Comparison of ENCODE assay signal across 1 cellular context in the genomic region with DNA sequence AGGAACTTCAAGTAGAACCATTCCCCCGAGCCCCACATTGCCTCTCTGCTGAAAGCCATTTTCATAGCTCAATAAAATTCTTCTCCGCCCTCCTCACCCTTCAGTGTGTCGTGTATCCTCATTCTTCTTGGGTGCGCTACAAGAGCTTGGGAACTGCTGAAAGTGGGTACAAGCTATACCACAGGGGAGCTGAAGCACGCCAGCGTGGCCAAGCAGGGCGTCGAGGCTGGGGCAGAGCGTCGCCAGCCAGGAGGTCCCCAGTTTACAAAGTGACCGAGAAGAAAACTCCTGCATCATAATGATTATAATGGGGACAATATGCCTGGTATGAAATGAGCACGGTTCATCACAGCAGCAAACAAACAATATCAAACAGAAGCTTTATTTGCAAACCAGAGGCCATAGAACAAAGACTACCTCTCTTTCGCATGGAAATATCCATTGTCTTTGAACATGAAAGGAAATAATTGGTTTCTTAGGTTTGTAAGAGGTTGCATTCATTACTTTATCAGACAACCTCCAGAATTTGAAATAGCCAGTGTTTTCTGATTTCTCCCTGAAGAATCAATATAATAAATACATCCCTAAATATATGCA.
TF ChIP-seq lines count a peak whose summit lies in the region.

No MANE protein-coding gene starts in this region.

TF ChIP-seq in HepG2, 621 proteins besides CTCF, POLR2A, EP300 and RAD21:
- no peak for TF ChIP-seq NKX3-1 (CRISPR knock-in tag; IDR thresholded peaks at IDR 0.05)
- peak; percentile 52; the same call in 1 of the 2 replicates for TF ChIP-seq SOX5 (CRISPR knock-in tag; IDR thresholded peaks at IDR 0.05; ENCODE audit: borderline replicate concordance)
- TF ChIP-seq SOX13 (IDR thresholded peaks at IDR 0.05): no peak
- TF ChIP-seq SOX13 (CRISPR knock-in tag; conservative IDR thresholded peaks at IDR 0.05 in 1 of 2, IDR thresholded peaks at IDR 0.05 in 1 of 2): peak in 1 of 2 experiments; percentile 67; a peak in 1 of 4 replicates
- no peak for TF ChIP-seq TIGD3 (CRISPR knock-in tag; IDR thresholded peaks at IDR 0.05; ENCODE audit: borderline replicate concordance)
- TF ChIP-seq, protein P1, sequence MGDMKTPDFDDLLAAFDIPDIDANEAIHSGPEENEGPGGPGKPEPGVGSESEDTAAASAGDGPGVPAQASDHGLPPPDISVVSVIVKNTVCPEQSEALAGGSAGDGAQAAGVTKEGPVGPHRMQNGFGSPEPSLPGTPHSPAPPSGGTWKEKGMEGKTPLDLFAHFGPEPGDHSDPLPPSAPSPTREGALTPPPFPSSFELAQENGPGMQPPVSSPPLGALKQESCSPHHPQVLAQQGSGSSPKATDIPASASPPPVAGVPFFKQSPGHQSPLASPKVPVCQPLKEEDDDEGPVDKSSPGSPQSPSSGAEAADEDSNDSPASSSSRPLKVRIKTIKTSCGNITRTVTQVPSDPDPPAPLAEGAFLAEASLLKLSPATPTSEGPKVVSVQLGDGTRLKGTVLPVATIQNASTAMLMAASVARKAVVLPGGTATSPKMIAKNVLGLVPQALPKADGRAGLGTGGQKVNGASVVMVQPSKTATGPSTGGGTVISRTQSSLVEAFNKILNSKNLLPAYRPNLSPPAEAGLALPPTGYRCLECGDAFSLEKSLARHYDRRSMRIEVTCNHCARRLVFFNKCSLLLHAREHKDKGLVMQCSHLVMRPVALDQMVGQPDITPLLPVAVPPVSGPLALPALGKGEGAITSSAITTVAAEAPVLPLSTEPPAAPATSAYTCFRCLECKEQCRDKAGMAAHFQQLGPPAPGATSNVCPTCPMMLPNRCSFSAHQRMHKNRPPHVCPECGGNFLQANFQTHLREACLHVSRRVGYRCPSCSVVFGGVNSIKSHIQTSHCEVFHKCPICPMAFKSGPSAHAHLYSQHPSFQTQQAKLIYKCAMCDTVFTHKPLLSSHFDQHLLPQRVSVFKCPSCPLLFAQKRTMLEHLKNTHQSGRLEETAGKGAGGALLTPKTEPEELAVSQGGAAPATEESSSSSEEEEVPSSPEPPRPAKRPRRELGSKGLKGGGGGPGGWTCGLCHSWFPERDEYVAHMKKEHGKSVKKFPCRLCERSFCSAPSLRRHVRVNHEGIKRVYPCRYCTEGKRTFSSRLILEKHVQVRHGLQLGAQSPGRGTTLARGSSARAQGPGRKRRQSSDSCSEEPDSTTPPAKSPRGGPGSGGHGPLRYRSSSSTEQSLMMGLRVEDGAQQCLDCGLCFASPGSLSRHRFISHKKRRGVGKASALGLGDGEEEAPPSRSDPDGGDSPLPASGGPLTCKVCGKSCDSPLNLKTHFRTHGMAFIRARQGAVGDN (CRISPR knock-in tag; IDR thresholded peaks at IDR 0.05): 0 out of 2 replicates have a peak, but pooled peaks have one; percentile 18
- no peak for TF ChIP-seq SOX6 (IDR thresholded peaks at IDR 0.05)
- TF ChIP-seq SOX6 (CRISPR knock-in tag; IDR thresholded peaks at IDR 0.05): peak; percentile 19; the same call in 1 of the 2 replicates
